In the genomic region with DNA sequence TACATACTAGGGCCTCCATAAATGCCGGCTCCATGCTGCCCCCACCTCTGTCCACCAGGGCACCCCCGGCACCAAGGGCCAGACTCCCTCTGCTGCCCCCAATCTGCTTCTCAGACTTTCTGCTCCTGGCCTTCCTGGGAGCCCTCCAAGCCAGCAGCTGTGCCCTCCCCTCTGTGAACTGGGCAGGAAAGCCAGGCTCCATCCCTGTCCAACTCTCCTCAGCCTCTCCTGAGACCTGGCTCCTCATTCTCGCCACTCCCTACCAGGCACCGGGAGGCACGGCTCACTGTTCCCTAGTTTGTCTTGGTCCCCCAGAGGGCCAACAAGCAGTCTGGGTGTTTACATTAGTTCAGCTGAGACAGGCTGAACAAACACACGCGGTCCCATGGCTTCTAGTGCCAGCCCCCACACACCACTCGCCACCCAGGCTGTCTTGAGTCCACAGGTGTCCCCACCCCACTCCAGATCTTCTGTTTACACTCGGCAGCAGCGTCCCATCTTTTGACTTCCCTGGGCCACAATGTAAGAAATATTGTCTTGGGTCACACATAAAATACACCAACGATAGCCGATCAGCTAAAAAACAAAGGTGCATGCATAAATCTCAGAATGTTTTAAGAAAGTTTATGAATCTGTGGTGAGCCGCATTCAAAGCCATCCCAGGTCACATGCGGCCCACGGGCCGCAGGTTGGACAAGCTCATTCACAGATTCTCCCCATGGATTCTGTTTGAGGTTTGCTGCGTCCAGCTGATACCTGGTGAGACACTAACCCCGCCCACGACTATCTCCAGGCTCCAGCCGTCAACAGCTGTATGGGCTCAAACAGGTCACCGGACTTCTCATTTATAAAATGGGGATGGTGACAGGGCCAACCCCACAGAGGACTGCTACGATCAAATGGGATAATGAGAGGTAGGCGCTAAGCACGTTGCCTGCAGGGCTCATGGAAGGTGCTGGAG, we compare ENCODE assay signal across 9 cellular contexts. TPM values are rescaled to one million over a fixed set of nuclear protein-coding genes. Genes with fewer than 3 reads are reported as not detected.
DNase-seq lines count a peak whose midpoint lies in the region; ATAC-seq and TF ChIP-seq lines count a peak whose summit lies in the region.
"Had no signal": no experiment of that assay in that cellular context is flagged by ENCODE, and none has a peak within 500 bp of the region (broad histone marks: within the 10 kb centered on the region; RNA-seq: fewer than 3 reads in every experiment).

No MANE protein-coding gene starts in this region.

- H3K4me1 Mint-ChIP-seq in T-helper 1 cell treated with Interleukin-12 subunit alpha and Interleukin-12 subunit beta and Interleukin-4 antibody, amounts not matched to agents 30 μg/mL and 1 μg/mL, for 36 hours (ENCODE audit: low read depth), result peaks cover 35% of the 10 kb centered on the region
- H3K4me1 Mint-ChIP-seq in memory B cell, result peaks cover 37% of the 10 kb centered on the region

- H3K27ac Mint-ChIP-seq in T-helper 1 cell treated with Interleukin-12 subunit alpha and Interleukin-12 subunit beta and Interleukin-4 antibody, amounts not matched to agents 30 μg/mL and 1 μg/mL, for 36 hours, result peak overlapping the region; percentile 1
- H3K27ac Mint-ChIP-seq in memory B cell, result peak overlapping the region; percentile 7
- H3K27ac Mint-ChIP-seq: CD8-positive, alpha-beta T cell had no signal

- H3K9me3 Mint-ChIP-seq in T-helper 1 cell treated with Interleukin-12 subunit alpha and Interleukin-12 subunit beta and Interleukin-4 antibody, amounts not matched to agents 30 μg/mL and 1 μg/mL, for 36 hours, result no peaks in the 10 kb centered on the region
- no peaks in the 10 kb centered on the region for H3K9me3 Mint-ChIP-seq in memory B cell
- H3K9me3 Mint-ChIP-seq: CD8-positive, alpha-beta T cell had no signal

- no peaks in the 10 kb centered on the region for H3K27me3 ChIP-seq in transverse colon

- H3K4me1 ChIP-seq in transverse colon, result peaks cover 52 to 87% (median 60%) of the 10 kb centered on the region in 4 donors

- no peaks in the 10 kb centered on the region for H3K27me3 Mint-ChIP-seq in T-helper 1 cell treated with Interleukin-12 subunit alpha and Interleukin-12 subunit beta and Interleukin-4 antibody, amounts not matched to agents 30 μg/mL and 1 μg/mL, for 36 hours (ENCODE audit: low read depth)
- H3K27me3 Mint-ChIP-seq in memory B cell, result no peaks in the 10 kb centered on the region

- no peak for TF ChIP-seq EP300 in transverse colon (IDR thresholded peaks at IDR 0.05; ENCODE audit: low read depth)

- 67 to 71% methylated on average over 7 to 24 of the region's 24 CpGs for WGBS in transverse colon (ENCODE audit: low coverage in 1 of 2), 2 donors

- ATAC-seq in memory B cell (ENCODE audit: low read depth) (no peak), GM19467 (IDR thresholded peaks at IDR 0.05; ENCODE audit: unreplicated experiment) (no peak), HG02981 (IDR thresholded peaks at IDR 0.05; ENCODE audit: unreplicated experiment) (no peak)
- ATAC-seq: CD8-positive, alpha-beta T cell had no signal

- in situ Hi-C loops in transverse colon (cut with MboI; ENCODE audit: low pct_ligation_motif_present in 1 of 4, low pct_unique_long_range_greater_than_20kb in 1 of 4, low sequenced_read_pairs in 3 of 4), result no loop called here

- DNase-seq in T-helper 1 cell, result no peak
- DNase-seq in cardiac fibroblast (ENCODE audit: low read depth in 2 of 2), result peak in 1 of 2 donors; percentile 38
- no peak for DNase-seq in memory B cell (ENCODE audit: low spot score in 2 of 2)
- no peak for DNase-seq in transverse colon
- DNase-seq in activated CD4-positive, CD25-positive, alpha-beta regulatory T cell (lab: John Stamatoyannopoulos, UW), result no peak
- DNase-seq: CD8-positive, alpha-beta T cell had no signal

- no peaks in the 10 kb centered on the region for H3K36me3 ChIP-seq in transverse colon

- H3K9me3 ChIP-seq in transverse colon, result no peaks in the 10 kb centered on the region

- peaks cover 5% of the 10 kb centered on the region for H3K36me3 Mint-ChIP-seq in T-helper 1 cell treated with Interleukin-12 subunit alpha and Interleukin-12 subunit beta and Interleukin-4 antibody, amounts not matched to agents 30 μg/mL and 1 μg/mL, for 36 hours (ENCODE audit: low read depth)
- H3K36me3 Mint-ChIP-seq in memory B cell, result peaks cover 5% of the 10 kb centered on the region

- peak overlapping the region; percentile 69 to 90 (median 76) for H3K27ac ChIP-seq in transverse colon

- no peak for TF ChIP-seq POLR2A in transverse colon (IDR thresholded peaks at IDR 0.05)

- H3K4me3 ChIP-seq in cardiac fibroblast (replicated peaks in 1 of 2; ENCODE audit: low read depth in 2 of 2, low read length in 2 of 2) (no peak overlapping the region), transverse colon (no peak overlapping the region)

- no peak overlapping the region for H3K4me3 Mint-ChIP-seq in T-helper 1 cell treated with Interleukin-12 subunit alpha and Interleukin-12 subunit beta and Interleukin-4 antibody, amounts not matched to agents 30 μg/mL and 1 μg/mL, for 36 hours
- H3K4me3 Mint-ChIP-seq in memory B cell, result no peak overlapping the region
- H3K4me3 Mint-ChIP-seq: CD8-positive, alpha-beta T cell had no signal

- intact Hi-C loops in transverse colon (cut with DNase I; ENCODE audit: low total_unique reads), result no loop called here

- peak; percentile 31 for TF ChIP-seq CTCF in cardiac fibroblast (IDR thresholded peaks at IDR 0.05; ENCODE audit: low read depth, low read length)
- TF ChIP-seq CTCF in transverse colon (IDR thresholded peaks at IDR 0.05), result no peak

RNA-seq across cellular contexts. Expression of a gene that starts 29.5 kb away (rescaled TPM):
- 100 to 1,000 TPM in 3 of 4 donors, 10 to 100 TPM in 1; 55.9 to 149 (median 112) TPM for total RNA-seq in transverse colon
